Comparison of ENCODE assay signal across 8 cellular contexts in genomic region chr5:150846651-150847333, GRCh38. TPM values are rescaled to one million over a fixed set of nuclear protein-coding genes. Genes with fewer than 3 reads are reported as not detected.
DNase-seq lines count a peak whose midpoint lies in the region; ATAC-seq and TF ChIP-seq lines count a peak whose summit lies in the region.

No MANE protein-coding gene starts in this region.

- intact Hi-C loops in right cardiac atrium (cut with DNase I): loop anchor here in 3 of 4 donors (5.0 kb wide), 2 partner anchors 284 to 289 kb away; no protein-coding TSS in a partner anchor

- CTCF ChIA-PET in AG04449 (lab: Yijun Ruan, JAX): interaction anchor here (0.6 to 2.6 kb wide), 28 partner anchors 15 to 390 kb away, joined by 3 to 46 read pairs (median 4); partner anchors contain the start of genes RBM22 and SMIM3

- H3K27ac ChIP-seq in right cardiac atrium (ENCODE audit: low read length): no peak overlapping the region
- no peak overlapping the region for H3K27ac ChIP-seq in smooth muscle cell (ENCODE audit: low read depth)

- H3K4me2 ChIP-seq in smooth muscle cell: no peak overlapping the region

- peak; percentile 95 for ATAC-seq in GM18508 (IDR thresholded peaks at IDR 0.05; ENCODE audit: insufficient read depth, unreplicated experiment)
- ATAC-seq in HG02938 (IDR thresholded peaks at IDR 0.05; ENCODE audit: unreplicated experiment): peak; percentile 88
- peak; percentile 76 to 90 for ATAC-seq in right cardiac atrium

- DNase-seq in AG04449 (ENCODE audit: low read depth, low spot score) (peak; percentile 52), NCI-H1436 treated with DMSO at 0.1 percent for 48 hours (lab: John Stamatoyannopoulos, UW) (peak; percentile 65), SW 1271 (lab: John Stamatoyannopoulos, UW) (peak; percentile 27 to 89), amniotic epithelial cell (ENCODE audit: low read depth) (peak; percentile 93), right cardiac atrium (peak; percentile 35 to 51 (median 48)), smooth muscle cell (lab: John Stamatoyannopoulos, UW; ENCODE audit: unreplicated experiment) (no peak)

- H3K9ac ChIP-seq in smooth muscle cell (ENCODE audit: low read depth): no peak overlapping the region

- H3K9me3 ChIP-seq in right cardiac atrium (ENCODE audit: control insufficient read depth, low read length) (no peaks in the 10 kb centered on the region), smooth muscle cell (replicated peaks; ENCODE audit: low read depth) (no peaks in the 10 kb centered on the region)

- WGBS in right cardiac atrium: 51% methylated on average over 22 of the region's 22 CpGs
- 55% methylated on average over 22 of the region's 22 CpGs for WGBS in smooth muscle cell (ENCODE audit: low lambda C conversion rate)

- H3K4me3 ChIP-seq in AG04449 (ENCODE audit: low read depth, low read length) (no peak overlapping the region), right cardiac atrium (ENCODE audit: low read length) (no peak overlapping the region), smooth muscle cell (no peak overlapping the region)

- H3K27me3 ChIP-seq in right cardiac atrium (ENCODE audit: control insufficient read depth, insufficient read depth): no peaks in the 10 kb centered on the region
- H3K27me3 ChIP-seq in smooth muscle cell (ENCODE audit: low read depth): no peaks in the 10 kb centered on the region

- TF ChIP-seq CTCF in AG04449 (IDR thresholded peaks at IDR 0.05; ENCODE audit: insufficient read depth, low read length, missing control alignments): peak; percentile 49
- TF ChIP-seq CTCF in smooth muscle cell (IDR thresholded peaks at IDR 0.05; ENCODE audit: borderline replicate concordance, insufficient read depth, poor library complexity, severe bottlenecking): peak; percentile 68

- H3K79me2 ChIP-seq in smooth muscle cell (ENCODE audit: low read depth): no peaks in the 10 kb centered on the region

- no peaks in the 10 kb centered on the region for H3F3A ChIP-seq in smooth muscle cell (ENCODE audit: low read depth)

- no peak overlapping the region for H2AFZ ChIP-seq in smooth muscle cell (ENCODE audit: low read depth)

- no peaks in the 10 kb centered on the region for H4K20me1 ChIP-seq in smooth muscle cell (ENCODE audit: low read depth)

- no peaks in the 10 kb centered on the region for H3K36me3 ChIP-seq in smooth muscle cell (ENCODE audit: low read depth)

- POLR2A ChIA-PET in AG04449 (lab: Yijun Ruan, JAX): no interaction called here

- no peaks in the 10 kb centered on the region for H3K4me1 ChIP-seq in right cardiac atrium (ENCODE audit: control insufficient read depth, insufficient read depth, low read length)
- no peaks in the 10 kb centered on the region for H3K4me1 ChIP-seq in smooth muscle cell (ENCODE audit: low read depth)

RNA-seq across cellular contexts. Expression of gene IRGM, which starts 0.5 kb away (rescaled TPM):
- total RNA-seq in right cardiac atrium: not detected
- not detected for polyA plus RNA-seq in right cardiac atrium
- 0.13 TPM in 1 of 2 replicates, not detected in the other for total RNA-seq in smooth muscle cell
- 0.67 TPM in 1 of 2 replicates, not detected in the other for polyA plus RNA-seq in smooth muscle cell

RNA-seq across cellular contexts. Expression of gene ZNF300, which starts 58.0 kb away (rescaled TPM):
- total RNA-seq in right cardiac atrium (1 to 10 TPM; 1.4 to 2.5 (median 1.6) TPM), smooth muscle cell (4.9 and 6.1 TPM in 2 replicates)
- polyA plus RNA-seq in right cardiac atrium (1.6 TPM), smooth muscle cell (1.2 and 2.4 TPM in 2 replicates)
